Comparison of ENCODE assay signal across 1 cellular context in the genomic region with DNA sequence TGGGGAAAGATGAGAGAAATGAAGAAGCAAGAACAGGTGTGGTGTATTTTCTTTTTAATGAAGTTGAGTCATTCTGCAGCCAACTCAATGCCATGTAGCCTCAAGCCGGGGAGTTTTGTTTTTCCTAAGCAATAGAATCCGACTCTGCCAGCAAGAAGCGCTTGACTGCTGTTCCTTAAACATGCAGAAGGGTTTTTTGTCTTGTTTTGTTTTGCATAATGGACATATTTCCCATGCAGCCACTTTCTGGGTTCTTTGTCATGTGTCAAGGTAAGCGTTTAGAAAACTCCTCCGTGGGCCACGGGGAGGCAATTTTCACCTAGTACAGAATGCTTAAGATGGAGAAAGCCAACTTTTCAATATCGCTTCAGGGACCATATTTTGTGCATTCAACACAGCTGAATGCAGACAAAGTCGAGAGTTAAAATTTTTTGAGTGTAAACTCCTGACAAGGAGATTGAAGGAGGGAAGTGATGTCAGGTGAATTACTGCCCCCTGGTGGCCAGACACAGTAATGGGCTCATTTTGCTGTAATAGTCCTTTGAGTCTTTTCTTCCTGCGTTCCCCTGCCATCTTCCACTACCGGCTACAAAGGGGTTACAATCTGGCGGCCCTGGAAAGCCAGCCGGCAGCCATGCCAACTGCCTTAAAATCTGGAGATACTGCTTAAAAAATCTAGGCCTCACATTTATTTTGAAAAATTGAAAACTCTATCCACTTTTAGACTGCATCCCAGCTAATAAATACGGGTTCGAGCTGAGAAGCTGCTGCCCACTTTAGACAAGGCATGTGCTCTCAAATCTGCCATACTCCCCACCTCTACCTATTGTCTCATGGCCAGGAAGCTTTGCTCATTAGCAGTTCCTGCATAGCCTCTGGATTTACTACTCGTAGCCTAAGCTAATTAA.
TF ChIP-seq lines count a peak whose summit lies in the region.

No MANE protein-coding gene starts in this region.

TF ChIP-seq in GM12878, 131 proteins besides CTCF, POLR2A, EP300 and RAD21 (continues in another document):
- TF ChIP-seq BACH1 (IDR thresholded peaks at IDR 0.05; ENCODE audit: borderline replicate concordance) (no peak), SREBF1 (IDR thresholded peaks at IDR 0.05; ENCODE audit: low read length) (no peak), SUZ12 (IDR thresholded peaks at IDR 0.05; ENCODE audit: unreplicated experiment) (no peak), MEF2A (IDR thresholded peaks at IDR 0.05; ENCODE audit: insufficient read depth, low read depth, low read length) (no peak), ATF7 (IDR thresholded peaks at IDR 0.05; ENCODE audit: low read depth) (peak; percentile 73), ASH2L (IDR thresholded peaks at IDR 0.05; ENCODE audit: borderline replicate concordance, low read depth) (no peak), ESRRA (IDR thresholded peaks at IDR 0.05; ENCODE audit: low read length) (no peak), JUND (IDR thresholded peaks at IDR 0.05; ENCODE audit: low read depth, low read length) (no peak), ZNF384 (IDR thresholded peaks at IDR 0.05; ENCODE audit: borderline replicate concordance, low read depth, low read length) (0 out of 2 replicates have a peak, but pooled peaks have one; percentile 35), MXI1 (IDR thresholded peaks at IDR 0.05; ENCODE audit: low read depth, low read length) (no peak), MLLT1 (IDR thresholded peaks at IDR 0.05) (no peak), SUPT20H (IDR thresholded peaks at IDR 0.05; ENCODE audit: borderline replicate concordance, control insufficient read depth, low read depth, low read length) (no peak), ZNF217 (IDR thresholded peaks at IDR 0.05) (no peak; the same call in 1 of the 2 replicates), LARP7 (IDR thresholded peaks at IDR 0.05) (no peak), MAX (IDR thresholded peaks at IDR 0.05; ENCODE audit: low read depth, low read length) (no peak), TARDBP (IDR thresholded peaks at IDR 0.05; ENCODE audit: borderline replicate concordance) (no peak), RB1 (IDR thresholded peaks at IDR 0.05; ENCODE audit: borderline replicate concordance) (0 out of 2 replicates have a peak, but pooled peaks have one; percentile 55), EGR1 (IDR thresholded peaks at IDR 0.05; ENCODE audit: borderline replicate concordance in 1 of 2, low read depth in 2 of 2, low read length in 2 of 2) (no peak), CBX3 (IDR thresholded peaks at IDR 0.05; ENCODE audit: borderline replicate concordance, low read depth) (no peak), CBFB (IDR thresholded peaks at IDR 0.05; ENCODE audit: low read depth) (no peak), PBX3 (IDR thresholded peaks at IDR 0.05; ENCODE audit: insufficient replicate concordance, low read depth, low read length) (peak; percentile 10), BMI1 (IDR thresholded peaks at IDR 0.05; ENCODE audit: borderline replicate concordance) (no peak), IRF4 (IDR thresholded peaks at IDR 0.05; ENCODE audit: low read depth, low read length) (no peak; the same call in 1 of the 2 replicates), RUNX3 (IDR thresholded peaks at IDR 0.05; ENCODE audit: low read length) (peak; percentile 37; the same call in 1 of the 2 replicates), SIX5 (IDR thresholded peaks at IDR 0.05; ENCODE audit: low read depth, low read length, severe bottlenecking) (no peak), CBX5 (IDR thresholded peaks at IDR 0.05; ENCODE audit: low read depth) (no peak), SIN3A (IDR thresholded peaks at IDR 0.05; ENCODE audit: low read depth, low read length) (no peak), JUNB (IDR thresholded peaks at IDR 0.05) (peak; percentile 61), EZH2 (IDR thresholded peaks at IDR 0.05; ENCODE audit: borderline replicate concordance, control insufficient read depth, low read depth, low read length) (no peak), PAX8 (IDR thresholded peaks at IDR 0.05) (no peak), PAX5 (IDR thresholded peaks at IDR 0.05; ENCODE audit: borderline replicate concordance, low read depth, low read length) (no peak), TBL1XR1 (IDR thresholded peaks at IDR 0.05; ENCODE audit: low read depth, low read length) (no peak), MYB (IDR thresholded peaks at IDR 0.05; ENCODE audit: borderline replicate concordance, low read depth, low read length) (no peak), IRF3 (IDR thresholded peaks at IDR 0.05) (no peak), ZZZ3 (IDR thresholded peaks at IDR 0.05; ENCODE audit: control insufficient read depth, insufficient read length, low read depth) (no peak), RAD51 (IDR thresholded peaks at IDR 0.05) (peak; percentile 50; the same call in 1 of the 2 replicates), NR2F1 (conservative IDR thresholded peaks at IDR 0.05) (no peak), DPF2 (IDR thresholded peaks at IDR 0.05) (0 out of 2 replicates have a peak, but pooled peaks have one; percentile 25), ZSCAN29 (IDR thresholded peaks at IDR 0.05) (no peak), FOXM1 (IDR thresholded peaks at IDR 0.05; ENCODE audit: low read depth, low read length) (no peak), SMAD1 (IDR thresholded peaks at IDR 0.05; ENCODE audit: low read depth, partially characterized antibody) (no peak), SMAD5 (IDR thresholded peaks at IDR 0.05; ENCODE audit: low read depth) (no peak), HDGF (IDR thresholded peaks at IDR 0.05) (no peak), ZBTB4 (CRISPR knock-in tag; IDR thresholded peaks at IDR 0.05) (no peak), KDM1A (IDR thresholded peaks at IDR 0.05; ENCODE audit: borderline replicate concordance) (no peak)
- TF ChIP-seq, protein P1, sequence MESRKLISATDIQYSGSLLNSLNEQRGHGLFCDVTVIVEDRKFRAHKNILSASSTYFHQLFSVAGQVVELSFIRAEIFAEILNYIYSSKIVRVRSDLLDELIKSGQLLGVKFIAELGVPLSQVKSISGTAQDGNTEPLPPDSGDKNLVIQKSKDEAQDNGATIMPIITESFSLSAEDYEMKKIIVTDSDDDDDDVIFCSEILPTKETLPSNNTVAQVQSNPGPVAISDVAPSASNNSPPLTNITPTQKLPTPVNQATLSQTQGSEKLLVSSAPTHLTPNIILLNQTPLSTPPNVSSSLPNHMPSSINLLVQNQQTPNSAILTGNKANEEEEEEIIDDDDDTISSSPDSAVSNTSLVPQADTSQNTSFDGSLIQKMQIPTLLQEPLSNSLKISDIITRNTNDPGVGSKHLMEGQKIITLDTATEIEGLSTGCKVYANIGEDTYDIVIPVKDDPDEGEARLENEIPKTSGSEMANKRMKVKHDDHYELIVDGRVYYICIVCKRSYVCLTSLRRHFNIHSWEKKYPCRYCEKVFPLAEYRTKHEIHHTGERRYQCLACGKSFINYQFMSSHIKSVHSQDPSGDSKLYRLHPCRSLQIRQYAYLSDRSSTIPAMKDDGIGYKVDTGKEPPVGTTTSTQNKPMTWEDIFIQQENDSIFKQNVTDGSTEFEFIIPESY (IDR thresholded peaks at IDR 0.05) = no peak
- TF ChIP-seq, protein P2, sequence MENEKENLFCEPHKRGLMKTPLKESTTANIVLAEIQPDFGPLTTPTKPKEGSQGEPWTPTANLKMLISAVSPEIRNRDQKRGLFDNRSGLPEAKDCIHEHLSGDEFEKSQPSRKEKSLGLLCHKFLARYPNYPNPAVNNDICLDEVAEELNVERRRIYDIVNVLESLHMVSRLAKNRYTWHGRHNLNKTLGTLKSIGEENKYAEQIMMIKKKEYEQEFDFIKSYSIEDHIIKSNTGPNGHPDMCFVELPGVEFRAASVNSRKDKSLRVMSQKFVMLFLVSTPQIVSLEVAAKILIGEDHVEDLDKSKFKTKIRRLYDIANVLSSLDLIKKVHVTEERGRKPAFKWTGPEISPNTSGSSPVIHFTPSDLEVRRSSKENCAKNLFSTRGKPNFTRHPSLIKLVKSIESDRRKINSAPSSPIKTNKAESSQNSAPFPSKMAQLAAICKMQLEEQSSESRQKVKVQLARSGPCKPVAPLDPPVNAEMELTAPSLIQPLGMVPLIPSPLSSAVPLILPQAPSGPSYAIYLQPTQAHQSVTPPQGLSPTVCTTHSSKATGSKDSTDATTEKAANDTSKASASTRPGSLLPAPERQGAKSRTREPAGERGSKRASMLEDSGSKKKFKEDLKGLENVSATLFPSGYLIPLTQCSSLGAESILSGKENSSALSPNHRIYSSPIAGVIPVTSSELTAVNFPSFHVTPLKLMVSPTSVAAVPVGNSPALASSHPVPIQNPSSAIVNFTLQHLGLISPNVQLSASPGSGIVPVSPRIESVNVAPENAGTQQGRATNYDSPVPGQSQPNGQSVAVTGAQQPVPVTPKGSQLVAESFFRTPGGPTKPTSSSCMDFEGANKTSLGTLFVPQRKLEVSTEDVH (IDR thresholded peaks at IDR 0.05; ENCODE audit: low read depth, partially characterized antibody) = no peak
- TF ChIP-seq, protein P3, sequence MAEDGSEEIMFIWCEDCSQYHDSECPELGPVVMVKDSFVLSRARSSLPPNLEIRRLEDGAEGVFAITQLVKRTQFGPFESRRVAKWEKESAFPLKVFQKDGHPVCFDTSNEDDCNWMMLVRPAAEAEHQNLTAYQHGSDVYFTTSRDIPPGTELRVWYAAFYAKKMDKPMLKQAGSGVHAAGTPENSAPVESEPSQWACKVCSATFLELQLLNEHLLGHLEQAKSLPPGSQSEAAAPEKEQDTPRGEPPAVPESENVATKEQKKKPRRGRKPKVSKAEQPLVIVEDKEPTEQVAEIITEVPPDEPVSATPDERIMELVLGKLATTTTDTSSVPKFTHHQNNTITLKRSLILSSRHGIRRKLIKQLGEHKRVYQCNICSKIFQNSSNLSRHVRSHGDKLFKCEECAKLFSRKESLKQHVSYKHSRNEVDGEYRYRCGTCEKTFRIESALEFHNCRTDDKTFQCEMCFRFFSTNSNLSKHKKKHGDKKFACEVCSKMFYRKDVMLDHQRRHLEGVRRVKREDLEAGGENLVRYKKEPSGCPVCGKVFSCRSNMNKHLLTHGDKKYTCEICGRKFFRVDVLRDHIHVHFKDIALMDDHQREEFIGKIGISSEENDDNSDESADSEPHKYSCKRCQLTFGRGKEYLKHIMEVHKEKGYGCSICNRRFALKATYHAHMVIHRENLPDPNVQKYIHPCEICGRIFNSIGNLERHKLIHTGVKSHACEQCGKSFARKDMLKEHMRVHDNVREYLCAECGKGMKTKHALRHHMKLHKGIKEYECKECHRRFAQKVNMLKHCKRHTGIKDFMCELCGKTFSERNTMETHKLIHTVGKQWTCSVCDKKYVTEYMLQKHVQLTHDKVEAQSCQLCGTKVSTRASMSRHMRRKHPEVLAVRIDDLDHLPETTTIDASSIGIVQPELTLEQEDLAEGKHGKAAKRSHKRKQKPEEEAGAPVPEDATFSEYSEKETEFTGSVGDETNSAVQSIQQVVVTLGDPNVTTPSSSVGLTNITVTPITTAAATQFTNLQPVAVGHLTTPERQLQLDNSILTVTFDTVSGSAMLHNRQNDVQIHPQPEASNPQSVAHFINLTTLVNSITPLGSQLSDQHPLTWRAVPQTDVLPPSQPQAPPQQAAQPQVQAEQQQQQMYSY (CRISPR knock-in tag; IDR thresholded peaks at IDR 0.05) = no peak
